Comparison of ENCODE assay signal across 22 cellular contexts in genomic region chr17:6108382-6108781, GRCh38. TPM values are rescaled to one million over a fixed set of nuclear protein-coding genes. Genes with fewer than 3 reads are reported as not detected.
"Had no signal": no experiment of that assay in that cellular context is flagged by ENCODE, and none has a peak within 500 bp of the region (broad histone marks: within the 10 kb centered on the region; RNA-seq: fewer than 3 reads in every experiment).

No MANE protein-coding gene starts in this region.

- H3K36me3 ChIP-seq: gastrocnemius medialis, neutrophil, right lobe of liver, suprapubic skin, thyroid gland, upper lobe of left lung, vagina had no signal

- DNase-seq: cerebellar nuclear complex; effector CD4-positive, alpha-beta T cell; gastrocnemius medialis; left ventricle myocardium superior; mesenchymal stem cell; naive thymus-derived CD8-positive, alpha-beta T cell; psoas muscle; retina; right lobe of liver; stimulated activated CD4-positive, alpha-beta T cell treated with anti-CD3 and anti-CD28 coated beads, Interleukin-12 subunit alpha, Interleukin-12 subunit beta, amount 100 ng/mL, for 4 hours; stimulated activated CD8-positive, alpha-beta memory T cell treated with anti-CD3 and anti-CD28 coated beads, Interleukin-4, amount 100 ng/mL, for 48 hours; stimulated activated naive CD8-positive, alpha-beta T cell treated with anti-CD3 and anti-CD28 coated beads, Interleukin-15, Interleukin-2, amounts not matched to agents 100 U/mL and 50 U/mL, for 24 hours; thyroid gland; upper lobe of left lung had no signal

- H3K4me3 ChIP-seq: gastrocnemius medialis, lung, psoas muscle, right lobe of liver, suprapubic skin, thyroid gland, upper lobe of left lung, vagina had no signal

- H3K27me3 ChIP-seq: gastrocnemius medialis, neutrophil, right lobe of liver, suprapubic skin, thyroid gland, upper lobe of left lung, vagina had no signal

- FAIRE-seq: colon, keratinocyte had no signal

- H3K9me3 ChIP-seq: gastrocnemius medialis, neutrophil, psoas muscle, right lobe of liver, suprapubic skin, thyroid gland, upper lobe of left lung, vagina had no signal

- H3K27ac ChIP-seq: gastrocnemius medialis, neutrophil, psoas muscle, right lobe of liver, suprapubic skin, thyroid gland, upper lobe of left lung, vagina had no signal

- ATAC-seq: gastrocnemius medialis; left ventricle myocardium superior; naive thymus-derived CD8-positive, alpha-beta T cell; psoas muscle; right lobe of liver; stimulated activated effector memory CD8-positive, alpha-beta T cell treated with anti-CD3 and anti-CD28 coated beads, Interleukin-12 subunit alpha, Interleukin-12 subunit beta, amount 100 ng/mL, for 72 hours; stimulated activated naive CD8-positive, alpha-beta T cell treated with anti-CD3 and anti-CD28 coated beads, Interleukin-15, Interleukin-2, amounts not matched to agents 100 U/mL and 50 U/mL, for 24 hours had no signal

- H3K4me1 ChIP-seq: psoas muscle, right lobe of liver, suprapubic skin, thyroid gland, upper lobe of left lung, vagina had no signal

RNA-seq across cellular contexts. Expression of gene WSCD1, which starts 38.2 kb away (rescaled TPM):
- total RNA-seq: naive thymus-derived CD8-positive, alpha-beta T cell; osteoblast had no signal
- polyA plus RNA-seq: keratinocyte; naive thymus-derived CD8-positive, alpha-beta T cell had no signal
